Comparison of ENCODE assay signal across 8 cellular contexts in the genomic region with DNA sequence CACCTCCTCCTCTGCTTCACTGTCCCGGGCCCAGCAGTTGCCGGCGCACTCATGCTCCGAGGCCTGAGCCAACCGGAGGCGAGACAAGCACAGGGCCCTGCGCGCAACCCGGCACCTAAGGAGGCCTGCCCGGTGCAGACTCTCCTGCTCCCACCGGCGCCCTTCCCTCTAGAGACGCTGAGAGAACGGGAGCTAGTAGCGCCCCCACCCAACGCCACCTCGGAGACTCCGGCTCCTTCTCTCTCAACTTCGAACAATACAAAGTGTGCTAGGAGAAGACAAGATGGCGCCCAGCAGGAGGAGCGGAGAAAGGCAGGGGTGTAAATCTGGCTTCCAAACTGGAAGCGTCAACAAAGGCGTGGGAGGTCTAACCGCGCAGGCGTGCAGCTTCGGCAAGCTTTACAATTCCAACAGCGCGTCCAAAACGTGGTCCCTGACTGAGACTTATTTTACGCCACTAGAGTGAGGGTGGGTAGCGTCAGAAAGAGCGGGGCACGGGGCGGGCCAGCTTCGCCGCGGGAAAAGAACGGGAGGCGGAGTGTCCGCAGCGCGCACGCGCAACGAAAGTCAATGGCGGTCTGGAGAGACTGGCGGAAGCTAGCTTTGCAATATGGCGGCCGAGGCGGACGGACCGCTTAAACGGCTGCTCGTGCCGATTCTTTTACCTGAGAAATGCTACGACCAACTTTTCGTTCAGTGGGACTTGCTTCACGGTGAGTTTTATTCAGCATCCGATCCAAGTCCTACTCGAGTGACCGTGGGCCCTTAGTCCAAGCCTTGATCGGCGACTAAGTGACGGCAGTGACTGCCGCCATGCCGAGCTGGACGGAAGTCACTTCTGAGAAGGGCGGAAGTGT. TPM values are rescaled to one million over a fixed set of nuclear protein-coding genes. Genes with fewer than 3 reads are reported as not detected.
DNase-seq lines count a peak whose midpoint lies in the region; ATAC-seq and TF ChIP-seq lines count a peak whose summit lies in the region.

Gene MPDU1, plus strand, starts transcription at position 600 of the 857 bp plus-strand sequence. Its CDS starts 11 bp downstream, at position 611.

- H3K4me1 ChIP-seq in ascending aorta = peaks cover 25 to 42% of the 10 kb centered on the region in 2 donors
- H3K4me1 ChIP-seq in right cardiac atrium (ENCODE audit: control insufficient read depth, insufficient read depth, low read length) = peaks cover 19% of the 10 kb centered on the region
- H3K4me1 ChIP-seq in vagina = peaks cover 86% of the 10 kb centered on the region

- H3K9me3 ChIP-seq in ascending aorta (no peaks in the 10 kb centered on the region), right cardiac atrium (ENCODE audit: control insufficient read depth, low read length) (no peaks in the 10 kb centered on the region), vagina (no peaks in the 10 kb centered on the region)

- TF ChIP-seq CTCF in ascending aorta (IDR thresholded peaks at IDR 0.05) (no peak), vagina (IDR thresholded peaks at IDR 0.05) (no peak)

- DNase-seq in NCI-H1930 (lab: John Stamatoyannopoulos, UW) (peak; percentile 90 to 94), ascending aorta (ENCODE audit: low spot score in 2 of 2) (peak; percentile 79 to 98), right cardiac atrium (peak; percentile 98 to 99 (median 99)), putamen (ENCODE audit: low spot score) (peak; percentile 96), vagina (ENCODE audit: extremely low spot score in 2 of 2) (peak in 1 of 2 donors; percentile 98)
- peak; percentile 96 for DNase-seq in T-helper 2 cell treated with Interferon-gamma antibody and Interleukin-4, amounts not matched to agents 5 μg/mL and 100 μg/mL, for 36 hours (ENCODE audit: low spot score)

- WGBS in right cardiac atrium = 13% methylated on average over 69 of the region's 69 CpGs

- H3K4me3 ChIP-seq in ascending aorta = peak within 1 kb of the TSS; percentile 59 to 65
- H3K4me3 ChIP-seq in right cardiac atrium (ENCODE audit: low read length) = peak within 1 kb of the TSS; percentile 69
- peak within 1 kb of the TSS; percentile 67 to 83 for H3K4me3 ChIP-seq in vagina

- H3K27ac Mint-ChIP-seq in T-helper 2 cell treated with Interferon-gamma antibody and Interleukin-4, amounts not matched to agents 5 μg/mL and 100 μg/mL, for 36 hours = peak within 1 kb of the TSS; percentile 100

- intact Hi-C loops in ascending aorta (cut with DNase I) (loop anchor here (1.0 to 10.0 kb wide), 2 partner anchors 11 to 591 kb away; partner anchors contain the start of gene TMEM107), right cardiac atrium (cut with DNase I) (loop anchor here in 2 of 4 donors (10.0 kb wide), 2 partner anchors 101 to 229 kb away; partner anchors contain the start of genes KCTD11 (in 1 of the 2), TMEM95 (in 1 of the 2), TP53 (in 1 of the 2) and WRAP53 (in 1 of the 2)), vagina (cut with DNase I) (no loop called here)

- TF ChIP-seq POLR2A in GM15510 (IDR thresholded peaks at IDR 0.05; ENCODE audit: borderline replicate concordance, extremely low read depth, insufficient read length) (peak; percentile 85), vagina (IDR thresholded peaks at IDR 0.05) (peak in 1 of 2 donors; percentile 4)

- peaks cover 5% of the 10 kb centered on the region in 2 donors for H3K36me3 ChIP-seq in ascending aorta
- peaks cover 0 to 9% of the 10 kb centered on the region in 2 donors for H3K36me3 ChIP-seq in vagina

- H3K27me3 Mint-ChIP-seq in T-helper 2 cell treated with Interferon-gamma antibody and Interleukin-4, amounts not matched to agents 5 μg/mL and 100 μg/mL, for 36 hours (ENCODE audit: low read depth) = no peaks in the 10 kb centered on the region

- H3K27ac ChIP-seq in ascending aorta (peak within 1 kb of the TSS; percentile 85 to 87), right cardiac atrium (ENCODE audit: low read length) (peak within 1 kb of the TSS; percentile 88), vagina (peak within 1 kb of the TSS; percentile 97)

- peak within 1 kb of the TSS; percentile 98 for H3K4me3 Mint-ChIP-seq in T-helper 2 cell treated with Interferon-gamma antibody and Interleukin-4, amounts not matched to agents 5 μg/mL and 100 μg/mL, for 36 hours

- H3K36me3 Mint-ChIP-seq in T-helper 2 cell treated with Interferon-gamma antibody and Interleukin-4, amounts not matched to agents 5 μg/mL and 100 μg/mL, for 36 hours (ENCODE audit: low read depth) = peaks cover 50% of the 10 kb centered on the region

- ATAC-seq in HG02885 (IDR thresholded peaks at IDR 0.05; ENCODE audit: poor library complexity, unreplicated experiment) (peak; percentile 75), right cardiac atrium (peak; percentile 82 to 87)

- no peaks in the 10 kb centered on the region for H3K27me3 ChIP-seq in ascending aorta
- no peaks in the 10 kb centered on the region for H3K27me3 ChIP-seq in right cardiac atrium (ENCODE audit: control insufficient read depth, insufficient read depth)
- no peaks in the 10 kb centered on the region for H3K27me3 ChIP-seq in vagina

- no peaks in the 10 kb centered on the region for H3K9me3 Mint-ChIP-seq in T-helper 2 cell treated with Interferon-gamma antibody and Interleukin-4, amounts not matched to agents 5 μg/mL and 100 μg/mL, for 36 hours

- peaks cover 44% of the 10 kb centered on the region for H3K4me1 Mint-ChIP-seq in T-helper 2 cell treated with Interferon-gamma antibody and Interleukin-4, amounts not matched to agents 5 μg/mL and 100 μg/mL, for 36 hours (ENCODE audit: low read depth)

RNA-seq across cellular contexts. Expression of gene MPDU1, which starts in this region (rescaled TPM):
- 157 TPM for total RNA-seq in ascending aorta
- total RNA-seq in right cardiac atrium = 10 to 100 TPM; 19.3 to 32.7 (median 29.4) TPM
- 43.7 TPM for polyA plus RNA-seq in right cardiac atrium
- 73.4 TPM for total RNA-seq in vagina
